In the genomic region with DNA sequence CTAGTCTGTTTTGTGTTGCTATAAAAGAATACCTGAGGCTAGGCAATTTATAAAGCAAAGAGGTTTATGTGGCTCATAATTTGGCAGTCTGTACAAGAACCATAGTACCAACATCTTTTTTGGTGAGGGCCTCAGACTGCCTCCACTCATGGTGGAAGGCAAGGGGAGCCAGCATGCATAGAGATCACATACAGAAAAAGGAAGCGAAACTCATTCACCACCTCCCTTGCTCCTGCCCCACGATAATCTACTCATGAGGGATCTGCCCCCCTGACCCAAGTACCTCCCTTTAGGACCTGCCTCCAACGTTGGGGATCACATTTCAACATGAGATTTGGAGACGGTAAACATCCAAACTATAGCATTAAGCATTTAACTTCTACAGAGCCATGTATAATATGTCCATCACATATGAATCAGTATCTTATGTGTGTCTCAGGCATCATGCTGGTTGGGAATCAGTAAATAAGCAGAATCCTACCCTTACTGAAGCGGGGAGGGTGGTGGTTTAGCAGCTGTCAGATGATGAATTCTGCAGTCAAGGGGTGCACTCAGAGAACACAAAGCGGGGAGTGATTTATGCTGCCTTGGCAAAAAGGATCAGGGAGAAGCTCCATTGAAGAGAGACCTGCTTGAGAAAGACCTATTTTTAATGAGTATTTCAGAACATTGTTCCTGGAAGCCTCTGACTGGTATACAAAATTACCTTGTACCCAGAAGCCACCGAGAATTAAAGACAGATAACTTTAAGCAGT, we compare ENCODE assay signal across 9 cellular contexts. TPM values are rescaled to one million over a fixed set of nuclear protein-coding genes. Genes with fewer than 3 reads are reported as not detected.
DNase-seq lines count a peak whose midpoint lies in the region; ATAC-seq and TF ChIP-seq lines count a peak whose summit lies in the region.
"Had no signal": no experiment of that assay in that cellular context is flagged by ENCODE, and none has a peak within 500 bp of the region (broad histone marks: within the 10 kb centered on the region; RNA-seq: fewer than 3 reads in every experiment).

No MANE protein-coding gene starts in this region.

- no peaks in the 10 kb centered on the region for H4K20me1 ChIP-seq in MM.1S (ENCODE audit: insufficient read depth, low read length)
- H4K20me1 ChIP-seq in osteoblast (ENCODE audit: insufficient read depth, low read length), result no peaks in the 10 kb centered on the region

- no peak for TF ChIP-seq CTCF in MM.1S (IDR thresholded peaks at IDR 0.05; ENCODE audit: low read length)
- no peak for TF ChIP-seq CTCF in osteoblast (IDR thresholded peaks at IDR 0.05; ENCODE audit: extremely low read depth, low read depth, low read length)
- TF ChIP-seq CTCF in tibial artery (IDR thresholded peaks at IDR 0.05), result no peak

- peak overlapping the region; percentile 6; the same call in 1 of the 2 replicates for H3K4me2 ChIP-seq in MM.1S (ENCODE audit: low read depth, low read length)
- no peak overlapping the region for H3K4me2 ChIP-seq in osteoblast (ENCODE audit: insufficient read depth, low read length)

- H3K9ac ChIP-seq in MM.1S (ENCODE audit: low read length), result no peak overlapping the region

- H3F3A ChIP-seq in MM.1S (ENCODE audit: insufficient read depth, low read length), result peaks cover 8% of the 10 kb centered on the region; the same call in 1 of the 2 replicates

- ATAC-seq in GM19324 (IDR thresholded peaks at IDR 0.05; ENCODE audit: low FRiP score, unreplicated experiment) (peak; percentile 72), HG02642 (IDR thresholded peaks at IDR 0.05; ENCODE audit: poor library complexity, unreplicated experiment) (peak; percentile 91)

- peak overlapping the region; percentile 14; the same call in 1 of the 2 replicates for H3K27ac ChIP-seq in MM.1S (ENCODE audit: low read length)
- H3K27ac ChIP-seq in osteoblast (ENCODE audit: low read depth, low read length), result peak overlapping the region; percentile 67
- H3K27ac ChIP-seq in tibial artery, result no peak overlapping the region

- H3K79me2 ChIP-seq in MM.1S (ENCODE audit: low read length), result peaks cover 11% of the 10 kb centered on the region; the same call in 1 of the 2 replicates
- peaks cover 37% of the 10 kb centered on the region for H3K79me2 ChIP-seq in osteoblast (ENCODE audit: insufficient read depth, low read length)

- H3K4me1 ChIP-seq in MM.1S (ENCODE audit: low read length) (peaks cover 22% of the 10 kb centered on the region), osteoblast (ENCODE audit: insufficient read depth, low read length) (peaks cover 37% of the 10 kb centered on the region), tibial artery (no peaks in the 10 kb centered on the region)

- intact Hi-C loops in tibial artery (cut with DNase I; ENCODE audit: low total_unique reads), result no loop called here

- H2AFZ ChIP-seq in MM.1S (ENCODE audit: low read length), result no peak overlapping the region
- no peak overlapping the region for H2AFZ ChIP-seq in osteoblast (ENCODE audit: low read length)

- H3K4me3 ChIP-seq in MM.1S (ENCODE audit: low read length), result no peak overlapping the region
- H3K4me3 ChIP-seq in osteoblast (ENCODE audit: insufficient read depth, low read length), result no peak overlapping the region
- no peak overlapping the region for H3K4me3 ChIP-seq in tibial artery

- H3K36me3 ChIP-seq in MM.1S (replicated peaks; ENCODE audit: insufficient read depth, low read length) (peaks cover 23% of the 10 kb centered on the region; the same call in 1 of the 2 replicates), osteoblast (ENCODE audit: insufficient read depth, low read length) (peaks cover 87% of the 10 kb centered on the region), tibial artery (peaks cover 68 to 96% (median 90%) of the 10 kb centered on the region in 3 donors)

- no peaks in the 10 kb centered on the region for H3K9me2 ChIP-seq in MM.1S (replicated peaks; ENCODE audit: insufficient read depth, low read length)

- DNase-seq in MM.1S (peak; percentile 54), osteoblast (ENCODE audit: insufficient read length, low spot score, missing footprints) (no peak), tibial artery (no peak)
- DNase-seq in effector CD8-positive, alpha-beta T cell (lab: John Stamatoyannopoulos, UW), result no peak
- no peak for DNase-seq in activated effector memory CD4-positive, alpha-beta T cell treated with anti-CD3 and anti-CD28 coated beads, Interleukin-2, amount 50 U/mL, for 16 hours
- DNase-seq: NCI-H1105 treated with DMSO at 0.1 percent for 48 hours had no signal

- H3K27me3 ChIP-seq in MM.1S (replicated peaks; ENCODE audit: insufficient read depth, low read length) (no peaks in the 10 kb centered on the region), osteoblast (ENCODE audit: insufficient read depth, low read length) (no peaks in the 10 kb centered on the region), tibial artery (no peaks in the 10 kb centered on the region)

- H3K9me3 ChIP-seq in MM.1S (replicated peaks; ENCODE audit: insufficient read depth, low read length) (no peaks in the 10 kb centered on the region), osteoblast (ENCODE audit: low read depth, low read length) (no peaks in the 10 kb centered on the region), tibial artery (no peaks in the 10 kb centered on the region)

RNA-seq across cellular contexts. Expression of a gene that starts 34.8 kb away (rescaled TPM):
- 49.8 and 54.3 TPM in 2 replicates for total RNA-seq in osteoblast

RNA-seq across cellular contexts. Expression of a gene that starts 34.9 kb away (rescaled TPM):
- 9.1 and 9.8 TPM in 2 replicates for total RNA-seq in osteoblast

RNA-seq across cellular contexts. Expression of a gene that starts 51.0 kb away (rescaled TPM):
- 0.36 and 0.88 TPM in 2 replicates for total RNA-seq in osteoblast
- total RNA-seq: fibroblast of lung had no signal

Comparison
In these comparisons a context has a peak if more than half of its experiments do, and no peak if none do; other contexts are left out.
1. H3K27ac ChIP-seq: peak in MM.1S (single experiment) and osteoblast (single experiment); none in tibial artery (0 of 2).